In the genomic region with DNA sequence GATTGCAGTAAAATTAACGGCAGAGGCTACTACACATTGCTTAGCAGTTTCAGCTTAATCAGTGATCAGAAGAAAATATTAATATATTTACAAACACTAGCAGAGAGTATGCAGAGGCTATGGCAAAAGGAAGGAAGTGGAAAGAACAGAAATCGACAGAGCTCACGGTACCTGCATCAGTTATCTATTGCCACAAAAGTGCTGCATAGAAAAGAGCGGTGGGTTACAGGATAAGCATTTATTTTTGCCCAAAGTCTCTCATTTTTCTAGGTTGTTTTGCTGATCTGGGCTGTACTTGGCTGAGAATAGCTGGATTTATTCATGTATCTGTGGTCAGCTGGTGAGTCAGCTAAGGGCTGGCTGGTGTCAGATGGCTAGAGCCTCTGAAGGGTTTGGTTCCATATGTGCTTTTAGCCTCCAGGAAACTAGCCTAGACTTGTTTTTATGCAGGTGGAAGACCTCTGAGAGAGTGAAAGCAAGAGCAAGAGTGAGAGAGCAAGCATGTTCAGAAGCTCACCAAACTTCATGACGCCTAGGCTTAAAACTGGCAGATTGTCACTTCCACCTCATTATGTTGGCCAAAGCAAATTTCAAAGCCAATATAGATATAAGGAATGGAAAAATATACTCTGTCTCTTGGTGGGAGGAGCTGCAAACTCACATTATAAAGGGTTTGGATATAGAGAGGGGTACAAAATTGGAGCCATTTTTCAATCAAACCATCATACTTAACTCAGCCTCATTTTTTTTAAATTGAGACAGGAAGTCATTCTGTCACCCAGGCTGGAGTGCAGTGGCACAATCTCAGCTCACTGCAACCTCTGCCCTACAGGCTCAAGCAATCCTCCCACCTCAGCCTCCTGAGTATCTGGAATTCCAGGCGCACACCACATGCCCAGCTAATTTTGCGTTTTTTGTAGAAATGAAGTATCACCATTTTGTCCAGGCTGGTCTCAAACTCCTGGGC, we compare ENCODE assay signal across 8 cellular contexts.
DNase-seq lines count a peak whose midpoint lies in the region; ATAC-seq and TF ChIP-seq lines count a peak whose summit lies in the region.

No MANE protein-coding gene starts in this region.

- TF ChIP-seq CTCF in WERI-Rb-1 (IDR thresholded peaks at IDR 0.05; ENCODE audit: low read depth, low read length) (no peak), tibial nerve (IDR thresholded peaks at IDR 0.05) (no peak), testis (IDR thresholded peaks at IDR 0.05) (no peak)

- DNase-seq in DMS 273 (lab: John Stamatoyannopoulos, UW; ENCODE audit: unreplicated experiment) (peak; percentile 78), WERI-Rb-1 (peak; percentile 35), kidney tubule cell (ENCODE audit: low spot score) (peak; percentile 74), NCI-H1694 treated with DMSO at 0.1 percent for 48 hours (lab: John Stamatoyannopoulos, UW) (no peak), tibial nerve (ENCODE audit: low spot score in 2 of 2) (no peak), testis (no peak)

- H3K9me3 ChIP-seq in WERI-Rb-1 (ENCODE audit: severe bottlenecking) (peaks cover 4% of the 10 kb centered on the region), tibial nerve (peaks cover 0 to 2% (median 0%) of the 10 kb centered on the region in 4 donors), testis (no peaks in the 10 kb centered on the region)

- H3K36me3 ChIP-seq in WERI-Rb-1: no peaks in the 10 kb centered on the region
- no peaks in the 10 kb centered on the region for H3K36me3 ChIP-seq in tibial nerve
- H3K36me3 ChIP-seq in testis (ENCODE audit: low read depth, missing control alignments): no peaks in the 10 kb centered on the region

- no peak overlapping the region for H3K27ac ChIP-seq in WERI-Rb-1
- H3K27ac ChIP-seq in tibial nerve: no peak overlapping the region
- H3K27ac ChIP-seq in testis: no peak overlapping the region

- WGBS in tibial nerve, 2 donors: 80 to 85% methylated on average over 7 of the region's 7 CpGs
- 86 to 87% methylated on average over 7 of the region's 7 CpGs for WGBS in testis, 2 donors

- TF ChIP-seq EP300 in tibial nerve (IDR thresholded peaks at IDR 0.05): no peak

- ATAC-seq in GM19351 (IDR thresholded peaks at IDR 0.05; ENCODE audit: unreplicated experiment) (peak; percentile 98), HG03175 (IDR thresholded peaks at IDR 0.05; ENCODE audit: unreplicated experiment) (peak; percentile 97)

- intact Hi-C loops in testis (cut with DNase I; ENCODE audit: low total_unique reads): no loop called here

- H3K4me1 ChIP-seq in tibial nerve (no peaks in the 10 kb centered on the region), testis (no peaks in the 10 kb centered on the region)

- no peak for TF ChIP-seq POLR2A in tibial nerve (IDR thresholded peaks at IDR 0.05)
- TF ChIP-seq POLR2A in testis (IDR thresholded peaks at IDR 0.05): no peak

- no peak overlapping the region for H3K4me3 ChIP-seq in WERI-Rb-1 (ENCODE audit: low read depth, low read length)
- H3K4me3 ChIP-seq in tibial nerve: no peak overlapping the region
- H3K4me3 ChIP-seq in testis: no peak overlapping the region

- peaks cover 9% of the 10 kb centered on the region for H3K27me3 ChIP-seq in WERI-Rb-1 (ENCODE audit: insufficient read depth, low read depth, severe bottlenecking)
- H3K27me3 ChIP-seq in tibial nerve: no peaks in the 10 kb centered on the region
- no peaks in the 10 kb centered on the region for H3K27me3 ChIP-seq in testis

Comparison
In these comparisons a context has a peak if more than half of its experiments do, and no peak if none do; other contexts are left out.
1. DNase-seq: peak in DMS 273 (single experiment), WERI-Rb-1 (single experiment) and kidney tubule cell (single experiment); none in NCI-H1694 treated with DMSO at 0.1 percent for 48 hours (single experiment), tibial nerve (0 of 2) and testis (single experiment).